ENCODE assay signal across 24 cellular contexts in the genomic region with DNA sequence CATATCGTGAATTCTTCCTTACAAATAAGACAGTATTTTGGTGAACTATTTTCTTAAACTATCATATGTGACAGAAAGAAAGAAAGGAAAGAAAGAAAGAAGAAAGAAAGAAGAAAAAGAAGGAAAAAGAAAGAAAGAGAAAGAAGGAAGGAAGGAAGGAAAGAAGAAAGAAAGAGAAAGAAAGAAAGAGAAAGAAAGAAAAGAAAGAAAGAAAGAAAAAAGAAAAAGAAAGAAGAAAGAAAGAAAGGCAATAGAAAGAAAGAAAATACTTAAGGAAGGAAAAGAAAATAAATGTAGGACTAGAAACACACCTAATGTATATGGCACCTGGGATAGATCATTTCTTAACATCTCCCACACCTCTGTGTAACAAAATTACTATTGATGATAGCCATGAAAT.
"Had no signal": no experiment of that assay in that cellular context is flagged by ENCODE, and none has a peak within 500 bp of the region (broad histone marks: within the 10 kb centered on the region; RNA-seq: fewer than 3 reads in every experiment).

No MANE protein-coding gene starts in this region.

- H3K9ac ChIP-seq: SK-N-SH had no signal

- H3K9me3 ChIP-seq: adrenal gland, SK-N-SH had no signal

- DNase-seq: activated CD4-positive, alpha-beta memory T cell treated with anti-CD3 and anti-CD28 coated beads, Interleukin-2, amount 10 ng/mL, durations not matched to agents 7 days and 5 days; activated CD4-positive, alpha-beta T cell treated with anti-CD3 and anti-CD28 coated beads for 36 hours; activated CD4-positive, alpha-beta T cell treated with anti-CD3 and anti-CD28 coated beads, Interleukin-2, amount 50 U/mL, for 1 hour; activated naive CD4-positive, alpha-beta T cell treated with anti-CD3 and anti-CD28 coated beads, Interleukin-2, amount 50 U/mL, for 16 hours; activated naive CD8-positive, alpha-beta T cell treated with anti-CD3 and anti-CD28 coated beads, Interleukin-2, amount 10 ng/mL, durations not matched to agents 7 days and 5 days; activated T-cell treated with anti-CD3 and anti-CD28 coated beads for 4 hours; adrenal gland; anterior cingulate cortex; central memory CD4-positive, alpha-beta T cell; NCI-H146; NCI-H1930; NCI-H345; NCI-H510A; NCI-H526 treated with DMSO at 0.1 percent for 48 hours; NCI-H82; NK-92 treated with Interleukin-12 subunit alpha and Interleukin-12 subunit beta, amount 100 ng/mL, for 24 hours; RPMI8226; SK-N-SH; T-helper 1 cell had no signal

- H3K27me3 ChIP-seq: adrenal gland had no signal

- H3K36me3 Mint-ChIP-seq: activated naive CD8-positive, alpha-beta T cell treated with anti-CD3 and anti-CD28 coated beads, Interleukin-2, amount 10 ng/mL, durations not matched to agents 7 days and 5 days had no signal

- H3K27ac Mint-ChIP-seq: activated CD4-positive, alpha-beta memory T cell treated with anti-CD3 and anti-CD28 coated beads, Interleukin-2, amount 10 ng/mL, durations not matched to agents 7 days and 5 days; activated CD4-positive, alpha-beta T cell treated with anti-CD3 and anti-CD28 coated beads for 36 hours; activated naive CD8-positive, alpha-beta T cell treated with anti-CD3 and anti-CD28 coated beads, Interleukin-2, amount 10 ng/mL, durations not matched to agents 7 days and 5 days had no signal

- H3K4me1 Mint-ChIP-seq: activated CD4-positive, alpha-beta memory T cell treated with anti-CD3 and anti-CD28 coated beads, Interleukin-2, amount 10 ng/mL, durations not matched to agents 7 days and 5 days; activated CD4-positive, alpha-beta T cell treated with anti-CD3 and anti-CD28 coated beads for 36 hours; activated naive CD8-positive, alpha-beta T cell treated with anti-CD3 and anti-CD28 coated beads, Interleukin-2, amount 10 ng/mL, durations not matched to agents 7 days and 5 days had no signal

- H3K27ac ChIP-seq: adrenal gland, coronary artery, WERI-Rb-1 had no signal

- H3K4me3 Mint-ChIP-seq: activated CD4-positive, alpha-beta memory T cell treated with anti-CD3 and anti-CD28 coated beads, Interleukin-2, amount 10 ng/mL, durations not matched to agents 7 days and 5 days; activated CD4-positive, alpha-beta T cell treated with anti-CD3 and anti-CD28 coated beads for 36 hours; activated naive CD8-positive, alpha-beta T cell treated with anti-CD3 and anti-CD28 coated beads, Interleukin-2, amount 10 ng/mL, durations not matched to agents 7 days and 5 days had no signal

- H3K27me3 Mint-ChIP-seq: activated CD4-positive, alpha-beta memory T cell treated with anti-CD3 and anti-CD28 coated beads, Interleukin-2, amount 10 ng/mL, durations not matched to agents 7 days and 5 days; activated CD4-positive, alpha-beta T cell treated with anti-CD3 and anti-CD28 coated beads for 36 hours; activated naive CD8-positive, alpha-beta T cell treated with anti-CD3 and anti-CD28 coated beads, Interleukin-2, amount 10 ng/mL, durations not matched to agents 7 days and 5 days had no signal

- H3K4me2 ChIP-seq: SK-N-SH had no signal

- ATAC-seq: activated CD4-positive, alpha-beta T cell treated with anti-CD3 and anti-CD28 coated beads for 36 hours; Panc1; Right ventricle myocardium inferior had no signal

- H3K9me3 Mint-ChIP-seq: activated CD4-positive, alpha-beta memory T cell treated with anti-CD3 and anti-CD28 coated beads, Interleukin-2, amount 10 ng/mL, durations not matched to agents 7 days and 5 days; activated naive CD8-positive, alpha-beta T cell treated with anti-CD3 and anti-CD28 coated beads, Interleukin-2, amount 10 ng/mL, durations not matched to agents 7 days and 5 days had no signal

- H3K36me3 ChIP-seq: adrenal gland, WERI-Rb-1 had no signal

- H3K4me3 ChIP-seq: adrenal gland, coronary artery had no signal

- FAIRE-seq: bronchial epithelial cell had no signal

- H3K4me1 ChIP-seq: adrenal gland had no signal
